ENCODE assay signal across 15 cellular contexts in genomic region chr5:128228506-128228905, GRCh38.
DNase-seq lines count a peak whose midpoint lies in the region; TF ChIP-seq lines count a peak whose summit lies in the region.
"Had no signal": no experiment of that assay in that cellular context is flagged by ENCODE, and none has a peak within 500 bp of the region (broad histone marks: within the 10 kb centered on the region; RNA-seq: fewer than 3 reads in every experiment).

No MANE protein-coding gene starts in this region.

- no peaks in the 10 kb centered on the region for H3K27me3 ChIP-seq in parathyroid adenoma (ENCODE audit: control insufficient read depth, insufficient read depth, low read length)
- H3K27me3 ChIP-seq: SJSA1 had no signal

- no peak for TF ChIP-seq CTCF in RWPE1 (conservative IDR thresholded peaks at IDR 0.05; ENCODE audit: low read depth)
- TF ChIP-seq CTCF in parathyroid adenoma (IDR thresholded peaks at IDR 0.05): no peak

- CTCF ChIA-PET in RWPE1 (lab: Yijun Ruan, JAX): no interaction called here

- peak overlapping the region; percentile 39 for H2AFZ ChIP-seq in parathyroid adenoma

- H3K4me1 ChIP-seq in parathyroid adenoma: peaks cover 5% of the 10 kb centered on the region

- H3K79me2 ChIP-seq in parathyroid adenoma: no peaks in the 10 kb centered on the region

- H3K9me3 ChIP-seq in parathyroid adenoma (ENCODE audit: control insufficient read depth, low read length): no peaks in the 10 kb centered on the region
- H3K9me3 ChIP-seq: SJSA1 had no signal

- DNase-seq in EL (peak; percentile 18), RWPE1 (ENCODE audit: low spot score) (no peak), fibroblast of the conjunctiva (ENCODE audit: low read depth) (peak; percentile 30), NCI-H1436 (lab: John Stamatoyannopoulos, UW) (no peak), 8988T (no peak), NCI-H2107 (lab: John Stamatoyannopoulos, UW) (no peak)
- DNase-seq in activated T-cell treated with anti-CD3 and anti-CD28 coated beads, Interleukin-2, amount 50 U/mL, for 1 hour: no peak
- DNase-seq: activated CD4-positive, alpha-beta memory T cell treated with anti-CD3 and anti-CD28 coated beads, Interleukin-2, amount 10 ng/mL, durations not matched to agents 7 days and 5 days; dermis blood vessel endothelial cell; foreskin melanocyte; immature natural killer cell; midbrain had no signal

- no peaks in the 10 kb centered on the region for H3K36me3 ChIP-seq in parathyroid adenoma (ENCODE audit: control insufficient read depth, insufficient read depth, low read length)
- H3K36me3 ChIP-seq: SJSA1 had no signal

- POLR2A ChIA-PET in RWPE1 (lab: Yijun Ruan, JAX; ENCODE audit: low non-redundant PET): no interaction called here

- no peak overlapping the region for H3K9ac ChIP-seq in parathyroid adenoma

- H3K4me2 ChIP-seq in parathyroid adenoma (ENCODE audit: low read length): no peak overlapping the region

- H3K27ac ChIP-seq in RWPE1 (peak overlapping the region; percentile 74), parathyroid adenoma (no peak overlapping the region)
- H3K27ac ChIP-seq: C4-2B, SJSA1 had no signal

- H3K4me3 ChIP-seq in parathyroid adenoma (ENCODE audit: low read depth, low read length): no peak overlapping the region
- H3K4me3 ChIP-seq: SJSA1 had no signal

Comparison
In these comparisons a context has a peak if more than half of its experiments do, and no peak if none do; other contexts are left out.
1. DNase-seq: peak in EL (single experiment) and fibroblast of the conjunctiva (single experiment); none in RWPE1 (single experiment), activated T-cell treated with anti-CD3 and anti-CD28 coated beads, Interleukin-2, amount 50 U/mL, for 1 hour (single experiment), NCI-H1436 (single experiment), 8988T (single experiment) and NCI-H2107 (single experiment).